Comparison of ENCODE assay signal across 6 cellular contexts in genomic region chr5:4928409-4928808, GRCh38.
"Had no signal": no experiment of that assay in that cellular context is flagged by ENCODE, and none has a peak within 500 bp of the region (broad histone marks: within the 10 kb centered on the region; RNA-seq: fewer than 3 reads in every experiment).

No MANE protein-coding gene starts in this region.

- H3K4me3 ChIP-seq: K562 had no signal

- H3K27ac Mint-ChIP-seq: H9 had no signal

- H3K4me3 Mint-ChIP-seq: H9 had no signal

- ATAC-seq: K562 had no signal

- DNase-seq: GOT3, H9, HCEC 1CT, IMR-90, KG1 had no signal
